ENCODE assay signal across 14 cellular contexts in genomic region chr3:124315215-124316033, GRCh38.
DNase-seq lines count a peak whose midpoint lies in the region; ATAC-seq, FAIRE-seq and TF ChIP-seq lines count a peak whose summit lies in the region.
"Had no signal": no experiment of that assay in that cellular context is flagged by ENCODE, and none has a peak within 500 bp of the region (broad histone marks: within the 10 kb centered on the region; RNA-seq: fewer than 3 reads in every experiment).

No MANE protein-coding gene starts in this region.

- no peak for TF ChIP-seq POLR2A in A549 (IDR thresholded peaks at IDR 0.05; ENCODE audit: low read length)
- no peak for TF ChIP-seq POLR2A in testis (IDR thresholded peaks at IDR 0.05)

- no peak for TF ChIP-seq EP300 in A549 (IDR thresholded peaks at IDR 0.05)

- POLR2A ChIA-PET in A549 (lab: Yijun Ruan, JAX), result no interaction called here

- no peaks in the 10 kb centered on the region for H3K36me3 ChIP-seq in testis (ENCODE audit: low read depth, missing control alignments)
- H3K36me3 ChIP-seq: heart left ventricle, Peyer's patch had no signal

- H3K4me2 ChIP-seq in A549, result no peak overlapping the region

- H3K4me1 ChIP-seq in A549 (peaks cover 7% of the 10 kb centered on the region; the same call in 1 of the 3 replicates), testis (no peaks in the 10 kb centered on the region)
- H3K4me1 ChIP-seq: heart left ventricle, Peyer's patch had no signal

- DNase-seq in A549 (ENCODE audit: low read depth in 1 of 2, low spot score in 1 of 2), result peak; percentile 13 to 25
- peak; percentile 76 for DNase-seq in H4 (ENCODE audit: low spot score)
- peak; percentile 61 for DNase-seq in T1000 (lab: John Stamatoyannopoulos, UW)
- DNase-seq in fibroblast of the aortic adventitia (ENCODE audit: low read depth), result peak; percentile 6
- no peak for DNase-seq in testis
- no peak for DNase-seq in NCI-H2107 treated with DMSO at 0.1 percent for 48 hours (lab: John Stamatoyannopoulos, UW; ENCODE audit: unreplicated experiment)
- DNase-seq in NCI-H1436 treated with DMSO at 0.1 percent for 48 hours (lab: John Stamatoyannopoulos, UW), result no peak
- DNase-seq: heart left ventricle; NCI-H2171 treated with DMSO at 0.1 percent for 48 hours; stimulated activated CD4-positive, alpha-beta T cell treated with anti-CD3 and anti-CD28 coated beads, Interleukin-4, amount 100 ng/mL, for 4 hours had no signal

- CTCF ChIA-PET in A549 (lab: Yijun Ruan, JAX), result interaction anchor here (0.9 to 1.6 kb wide), 2 partner anchors 17 to 295 kb away, joined by 3 to 4 read pairs; no protein-coding TSS in a partner anchor

- 63% methylated on average over 9 of the region's 9 CpGs for WGBS in A549 (ENCODE audit: missing lambda C conversion rate)
- WGBS in testis, 2 donors, result 79 to 81% methylated on average over 9 of the region's 9 CpGs

- ATAC-seq in A549 (peak; percentile 85 to 89; a peak in 5 of 6 replicates), esophagus mucosa (no peak)

- H3K4me3 ChIP-seq in A549, result no peak overlapping the region
- no peak overlapping the region for H3K4me3 ChIP-seq in fibroblast of the aortic adventitia (ENCODE audit: low read depth, low read length)
- H3K4me3 ChIP-seq in testis, result no peak overlapping the region
- H3K4me3 ChIP-seq: coronary artery, heart left ventricle, Peyer's patch had no signal

- no peak for TF ChIP-seq RAD21 in A549 (conservative IDR thresholded peaks at IDR 0.05 in 1 of 2, IDR thresholded peaks at IDR 0.05 in 1 of 2)

- no peak overlapping the region for H3K27ac ChIP-seq in A549
- H3K27ac ChIP-seq in testis, result no peak overlapping the region
- H3K27ac ChIP-seq: coronary artery, heart left ventricle, Peyer's patch, VCaP had no signal

- H3K9me3 ChIP-seq in A549 (no peaks in the 10 kb centered on the region), testis (no peaks in the 10 kb centered on the region)
- H3K9me3 ChIP-seq: heart left ventricle, Peyer's patch had no signal

- no peak for TF ChIP-seq CTCF in A549 (IDR thresholded peaks at IDR 0.05)
- TF ChIP-seq CTCF in fibroblast of the aortic adventitia (IDR thresholded peaks at IDR 0.05; ENCODE audit: insufficient read depth, low read length), result no peak
- TF ChIP-seq CTCF in testis (IDR thresholded peaks at IDR 0.05), result no peak

- FAIRE-seq in A549 (lab: Jason Lieb, UNC), result no peak

- no peaks in the 10 kb centered on the region for H3K27me3 ChIP-seq in testis
- H3K27me3 ChIP-seq: heart left ventricle, Peyer's patch had no signal

- intact Hi-C loops in testis (cut with DNase I; ENCODE audit: low total_unique reads), result no loop called here

TF ChIP-seq in A549, 52 proteins besides CTCF, POLR2A, EP300 and RAD21:
- TF ChIP-seq PBX3 (IDR thresholded peaks at IDR 0.05), result no peak
- no peak for TF ChIP-seq HOXB13 (CRISPR knock-in tag; IDR thresholded peaks at IDR 0.05; ENCODE audit: low read depth)
- no peak for TF ChIP-seq ELK1 (IDR thresholded peaks at IDR 0.05; ENCODE audit: low read depth, low read length)
- TF ChIP-seq, protein P1, sequence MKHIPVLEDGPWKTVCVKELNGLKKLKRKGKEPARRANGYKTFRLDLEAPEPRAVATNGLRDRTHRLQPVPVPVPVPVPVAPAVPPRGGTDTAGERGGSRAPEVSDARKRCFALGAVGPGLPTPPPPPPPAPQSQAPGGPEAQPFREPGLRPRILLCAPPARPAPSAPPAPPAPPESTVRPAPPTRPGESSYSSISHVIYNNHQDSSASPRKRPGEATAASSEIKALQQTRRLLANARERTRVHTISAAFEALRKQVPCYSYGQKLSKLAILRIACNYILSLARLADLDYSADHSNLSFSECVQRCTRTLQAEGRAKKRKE (CRISPR knock-in tag; IDR thresholded peaks at IDR 0.05; ENCODE audit: low read depth), result no peak
- TF ChIP-seq FOSL2 (IDR thresholded peaks at IDR 0.05), result no peak
- TF ChIP-seq FOSL2 (CRISPR knock-in tag; IDR thresholded peaks at IDR 0.05), result peak; percentile 33; the same call in 1 of the 2 replicates
- TF ChIP-seq, protein P2, sequence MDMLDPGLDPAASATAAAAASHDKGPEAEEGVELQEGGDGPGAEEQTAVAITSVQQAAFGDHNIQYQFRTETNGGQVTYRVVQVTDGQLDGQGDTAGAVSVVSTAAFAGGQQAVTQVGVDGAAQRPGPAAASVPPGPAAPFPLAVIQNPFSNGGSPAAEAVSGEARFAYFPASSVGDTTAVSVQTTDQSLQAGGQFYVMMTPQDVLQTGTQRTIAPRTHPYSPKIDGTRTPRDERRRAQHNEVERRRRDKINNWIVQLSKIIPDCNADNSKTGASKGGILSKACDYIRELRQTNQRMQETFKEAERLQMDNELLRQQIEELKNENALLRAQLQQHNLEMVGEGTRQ (IDR thresholded peaks at IDR 0.05), result no peak
- no peak for TF ChIP-seq ZC3H11A (IDR thresholded peaks at IDR 0.05)
- TF ChIP-seq RCOR1 (IDR thresholded peaks at IDR 0.05; ENCODE audit: low read depth, low read length), result no peak

Comparison
In these comparisons a context has a peak if more than half of its experiments do, and no peak if none do; other contexts are left out.
1. DNase-seq: peak in A549 (2 of 2), H4 (single experiment), T1000 (single experiment) and fibroblast of the aortic adventitia (single experiment); none in testis (single experiment), NCI-H2107 treated with DMSO at 0.1 percent for 48 hours (single experiment) and NCI-H1436 treated with DMSO at 0.1 percent for 48 hours (single experiment).